1 cellular context compared by ENCODE assay signal in the genomic region with DNA sequence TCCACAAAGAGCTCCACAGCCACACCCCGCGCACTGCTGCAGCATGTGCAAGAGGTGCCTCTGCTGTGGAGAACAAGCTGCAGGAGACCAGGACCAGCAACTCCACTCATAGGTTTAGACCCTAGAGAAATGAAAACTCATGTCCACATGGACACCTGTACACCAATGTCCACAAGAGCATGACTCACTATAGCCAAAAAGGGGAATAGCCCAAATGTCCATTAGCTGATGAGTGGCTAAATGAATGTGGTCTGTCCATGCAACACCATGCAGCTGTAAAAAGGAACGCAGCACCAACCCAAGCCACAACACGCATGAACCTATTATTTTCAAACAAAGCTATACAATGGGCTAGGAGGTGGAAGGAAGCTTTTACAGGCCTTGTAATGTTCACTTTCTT.
TF ChIP-seq lines count a peak whose summit lies in the region.

No MANE protein-coding gene starts in this region.

TF ChIP-seq in HCT116, 20 proteins besides CTCF, POLR2A, EP300 and RAD21 (continued from another document):
- TF ChIP-seq, protein P1, sequence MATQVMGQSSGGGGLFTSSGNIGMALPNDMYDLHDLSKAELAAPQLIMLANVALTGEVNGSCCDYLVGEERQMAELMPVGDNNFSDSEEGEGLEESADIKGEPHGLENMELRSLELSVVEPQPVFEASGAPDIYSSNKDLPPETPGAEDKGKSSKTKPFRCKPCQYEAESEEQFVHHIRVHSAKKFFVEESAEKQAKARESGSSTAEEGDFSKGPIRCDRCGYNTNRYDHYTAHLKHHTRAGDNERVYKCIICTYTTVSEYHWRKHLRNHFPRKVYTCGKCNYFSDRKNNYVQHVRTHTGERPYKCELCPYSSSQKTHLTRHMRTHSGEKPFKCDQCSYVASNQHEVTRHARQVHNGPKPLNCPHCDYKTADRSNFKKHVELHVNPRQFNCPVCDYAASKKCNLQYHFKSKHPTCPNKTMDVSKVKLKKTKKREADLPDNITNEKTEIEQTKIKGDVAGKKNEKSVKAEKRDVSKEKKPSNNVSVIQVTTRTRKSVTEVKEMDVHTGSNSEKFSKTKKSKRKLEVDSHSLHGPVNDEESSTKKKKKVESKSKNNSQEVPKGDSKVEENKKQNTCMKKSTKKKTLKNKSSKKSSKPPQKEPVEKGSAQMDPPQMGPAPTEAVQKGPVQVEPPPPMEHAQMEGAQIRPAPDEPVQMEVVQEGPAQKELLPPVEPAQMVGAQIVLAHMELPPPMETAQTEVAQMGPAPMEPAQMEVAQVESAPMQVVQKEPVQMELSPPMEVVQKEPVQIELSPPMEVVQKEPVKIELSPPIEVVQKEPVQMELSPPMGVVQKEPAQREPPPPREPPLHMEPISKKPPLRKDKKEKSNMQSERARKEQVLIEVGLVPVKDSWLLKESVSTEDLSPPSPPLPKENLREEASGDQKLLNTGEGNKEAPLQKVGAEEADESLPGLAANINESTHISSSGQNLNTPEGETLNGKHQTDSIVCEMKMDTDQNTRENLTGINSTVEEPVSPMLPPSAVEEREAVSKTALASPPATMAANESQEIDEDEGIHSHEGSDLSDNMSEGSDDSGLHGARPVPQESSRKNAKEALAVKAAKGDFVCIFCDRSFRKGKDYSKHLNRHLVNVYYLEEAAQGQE (IDR thresholded peaks at IDR 0.05; ENCODE audit: low read depth): no peak
- TF ChIP-seq JUND (IDR thresholded peaks at IDR 0.05) (no peak), SRF (IDR thresholded peaks at IDR 0.05; ENCODE audit: low read depth) (no peak), YY1 (IDR thresholded peaks at IDR 0.05; ENCODE audit: extremely low read depth, insufficient replicate concordance, low read depth, low read length) (no peak), POLR2AphosphoS5 (IDR thresholded peaks at IDR 0.05; ENCODE audit: low read depth, low read length) (no peak), EZH2phosphoT487 (IDR thresholded peaks at IDR 0.05; ENCODE audit: borderline replicate concordance) (no peak), ELF1 (IDR thresholded peaks at IDR 0.05; ENCODE audit: borderline replicate concordance, low read depth) (no peak), FOSL1 (IDR thresholded peaks at IDR 0.05; ENCODE audit: low read depth) (no peak), SIN3A (IDR thresholded peaks at IDR 0.05; ENCODE audit: low read depth) (no peak)
- TF ChIP-seq, protein P2, sequence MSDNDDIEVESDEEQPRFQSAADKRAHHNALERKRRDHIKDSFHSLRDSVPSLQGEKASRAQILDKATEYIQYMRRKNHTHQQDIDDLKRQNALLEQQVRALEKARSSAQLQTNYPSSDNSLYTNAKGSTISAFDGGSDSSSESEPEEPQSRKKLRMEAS (IDR thresholded peaks at IDR 0.05): no peak
TF ChIP-seq in HCT116: peak in this region for 0.
